ENCODE assay signal across 19 cellular contexts in the genomic region with DNA sequence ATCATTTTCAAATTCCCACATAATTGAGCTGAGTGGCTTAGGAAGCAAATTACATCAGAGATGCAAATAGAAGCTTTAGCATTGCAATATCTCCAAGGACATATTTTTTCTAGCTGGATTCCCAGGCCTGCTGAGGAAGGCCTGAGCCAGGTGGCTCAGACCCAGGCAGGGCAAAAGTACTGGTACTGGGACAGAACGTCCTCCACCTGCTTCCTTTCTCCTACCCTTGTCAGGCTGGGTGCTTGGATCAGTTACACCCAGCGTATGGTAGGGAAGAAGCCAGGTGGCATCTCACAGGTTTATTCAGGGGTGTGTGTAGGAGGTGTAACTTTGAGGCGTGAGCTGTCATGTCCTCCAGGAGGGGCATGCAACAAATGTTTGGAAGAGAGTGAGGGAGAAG. TPM values are rescaled to one million over a fixed set of nuclear protein-coding genes. Genes with fewer than 3 reads are reported as not detected.
DNase-seq lines count a peak whose midpoint lies in the region; ATAC-seq, FAIRE-seq and TF ChIP-seq lines count a peak whose summit lies in the region.
"Had no signal": no experiment of that assay in that cellular context is flagged by ENCODE, and none has a peak within 500 bp of the region (broad histone marks: within the 10 kb centered on the region; RNA-seq: fewer than 3 reads in every experiment).

No MANE protein-coding gene starts in this region.

- no peak for DNase-seq in HepG2 (ENCODE audit: low spot score)
- peak in 1 of 2 donors; percentile 26 for DNase-seq in heart right ventricle
- DNase-seq in neural progenitor cell (ENCODE audit: low spot score), result no peak
- no peak for DNase-seq in activated naive CD4-positive, alpha-beta T cell treated with anti-CD3 and anti-CD28 coated beads, Interleukin-2, amount 50 U/mL, for 72 hours (ENCODE audit: low spot score in 2 of 2)
- no peak for DNase-seq in stimulated activated naive CD4-positive, alpha-beta T cell treated with Interleukin-2 at 50 U/mL for 16 hours (lab: John Stamatoyannopoulos, UW)
- DNase-seq: BE2C; CD4-positive, CD25-positive, alpha-beta regulatory T cell; COR-L47; DMS 273 treated with DMSO at 0.1 percent for 48 hours; DND-41; NCI-H1105; NCI-H1694; NCI-H2081 treated with DMSO at 0.1 percent for 48 hours; NCI-H510A treated with DMSO at 0.1 percent for 48 hours; SIG-M5 had no signal

- peaks cover 2% of the 10 kb centered on the region for H3K27me3 Mint-ChIP-seq in neural progenitor cell (ENCODE audit: insufficient read depth, low read depth)

- H3K27ac ChIP-seq in liver (ENCODE audit: low read depth in 1 of 2, low read length in 2 of 2) (no peak overlapping the region), HepG2 (ENCODE audit: extremely low read length, insufficient read depth, low read length) (no peak overlapping the region), heart right ventricle (peak overlapping the region in 7 of 10 donors; percentile 19 to 61 (median 43)), neural progenitor cell (no peak overlapping the region)

- H4K20me1 ChIP-seq in HepG2 (ENCODE audit: insufficient read depth, low read length) (peaks cover 5% of the 10 kb centered on the region; the same call in 1 of the 2 replicates), neural progenitor cell (ENCODE audit: low read depth) (no peaks in the 10 kb centered on the region)

- in situ Hi-C loops in HepG2 (cut with HindIII; ENCODE audit: extremely low pct_ligation_motif_present, low pct_unique_long_range_greater_than_20kb), result loop anchor here (5.0 kb wide), 1 partner anchor 54 kb away; a partner anchor contains a TSS

- CTCF ChIA-PET in HepG2 (lab: Yijun Ruan, JAX; ENCODE audit: low intra/inter-chr PET ratio, low total read pairs), result no interaction called here

- TF ChIP-seq CTCF in liver (IDR thresholded peaks at IDR 0.05; ENCODE audit: low read depth, low read length, missing input control) (no peak), HepG2 (CRISPR knock-in tag; IDR thresholded peaks at IDR 0.05) (no peak), heart right ventricle (IDR thresholded peaks at IDR 0.05) (no peak), neural progenitor cell (IDR thresholded peaks at IDR 0.05) (no peak)

- 62% methylated on average over 3 of the region's 3 CpGs for WGBS in liver
- WGBS in HepG2 (ENCODE audit: low lambda C conversion rate), result 98% methylated on average over 3 of the region's 3 CpGs
- 62 to 66% methylated on average over 3 of the region's 3 CpGs for WGBS in heart right ventricle, 2 donors

- TF ChIP-seq EP300 in HepG2 (IDR thresholded peaks at IDR 0.05; ENCODE audit: low read depth in 2 of 2, low read length in 2 of 2), result no peak
- TF ChIP-seq EP300 in HepG2 (CRISPR knock-in tag; IDR thresholded peaks at IDR 0.05; ENCODE audit: borderline replicate concordance), result no peak

- H3K9me3 ChIP-seq in liver (ENCODE audit: control insufficient read depth in 4 of 4, low read length in 3 of 4) (no peaks in the 10 kb centered on the region), HepG2 (ENCODE audit: low read length) (peaks cover 6% of the 10 kb centered on the region), heart right ventricle (no peaks in the 10 kb centered on the region), neural progenitor cell (ENCODE audit: low read depth) (no peaks in the 10 kb centered on the region)
- H3K9me3 ChIP-seq: BE2C, HAP-1 had no signal

- BruUV-seq in HepG2 (replicated peaks; lab: Mats Ljungman, UMichigan), result no TSS peak

- no peaks in the 10 kb centered on the region for H3K9me3 Mint-ChIP-seq in neural progenitor cell
- no peaks in the 10 kb centered on the region for H3K9me3 Mint-ChIP-seq in activated naive CD4-positive, alpha-beta T cell treated with anti-CD3 and anti-CD28 coated beads, Interleukin-2, amount 50 U/mL, for 72 hours
- H3K9me3 Mint-ChIP-seq: CD4-positive, CD25-positive, alpha-beta regulatory T cell had no signal

- intact Hi-C loops in HepG2 (cut with micrococcal nuclease; ENCODE audit: unreplicated experiment) (no loop called here), heart right ventricle (cut with DNase I) (loop anchor here in 4 of 10 donors (5.0 to 10.0 kb wide), 4 partner anchors 53 to 223 kb away; a partner anchor contains a TSS)

- H3F3A ChIP-seq in neural progenitor cell (ENCODE audit: low read depth), result peaks cover 15% of the 10 kb centered on the region

- peaks cover 23% of the 10 kb centered on the region for H3K4me1 Mint-ChIP-seq in neural progenitor cell

- no peaks in the 10 kb centered on the region for H3K27me3 ChIP-seq in liver (ENCODE audit: control insufficient read depth in 4 of 4, insufficient read depth in 4 of 4, low read length in 3 of 4)
- no peaks in the 10 kb centered on the region for H3K27me3 ChIP-seq in HepG2 (ENCODE audit: control insufficient read depth in 1 of 2, insufficient read depth in 2 of 2, low read length in 2 of 2)
- H3K27me3 ChIP-seq in heart right ventricle, result no peaks in the 10 kb centered on the region
- H3K27me3 ChIP-seq in neural progenitor cell, result no peaks in the 10 kb centered on the region
- H3K27me3 ChIP-seq: BE2C had no signal

- H3K4me3 ChIP-seq in liver (ENCODE audit: low read depth in 1 of 3, low read length in 3 of 3) (no peak overlapping the region), HepG2 (replicated peaks in 1 of 3; ENCODE audit: insufficient read depth in 1 of 3, low read depth in 2 of 3, low read length in 3 of 3) (no peak overlapping the region), heart right ventricle (no peak overlapping the region), neural progenitor cell (no peak overlapping the region)
- H3K4me3 ChIP-seq: HAP-1 had no signal

- H3K4me3 Mint-ChIP-seq in neural progenitor cell, result no peak overlapping the region

- TF ChIP-seq RAD21 in liver (IDR thresholded peaks at IDR 0.05) (peak in 1 of 2 donors; percentile 6), HepG2 (CRISPR knock-in tag; IDR thresholded peaks at IDR 0.05) (no peak)

- peaks cover 0 to 28% (median 12%) of the 10 kb centered on the region in 4 donors for H3K4me1 ChIP-seq in liver (ENCODE audit: control insufficient read depth in 4 of 4, insufficient read depth in 4 of 4, low read length in 3 of 4)
- peaks cover 30% of the 10 kb centered on the region for H3K4me1 ChIP-seq in HepG2 (ENCODE audit: insufficient read depth, low read length)
- peaks cover 0 to 21% (median 16%) of the 10 kb centered on the region in 9 donors for H3K4me1 ChIP-seq in heart right ventricle
- peaks cover 16% of the 10 kb centered on the region for H3K4me1 ChIP-seq in neural progenitor cell

- no peaks in the 10 kb centered on the region for H3K36me3 ChIP-seq in liver (ENCODE audit: control insufficient read depth in 4 of 4, insufficient read depth in 3 of 4, low read depth in 1 of 4, low read length in 3 of 4)
- H3K36me3 ChIP-seq in HepG2 (replicated peaks in 1 of 2; ENCODE audit: control insufficient read depth in 1 of 2, insufficient read depth in 2 of 2, low read length in 2 of 2), result no peaks in the 10 kb centered on the region; a peak in 1 of 5 replicates
- H3K36me3 ChIP-seq in heart right ventricle, result no peaks in the 10 kb centered on the region
- H3K36me3 ChIP-seq in neural progenitor cell, result no peaks in the 10 kb centered on the region
- H3K36me3 ChIP-seq: HAP-1 had no signal

- ATAC-seq in HepG2 (no peak), heart right ventricle (peak in 3 of 8 donors; percentile 14 to 40 (median 25)), HG03095 (IDR thresholded peaks at IDR 0.05; ENCODE audit: unreplicated experiment) (no peak)
- ATAC-seq in activated naive CD4-positive, alpha-beta T cell treated with anti-CD3 and anti-CD28 coated beads, Interleukin-2, amount 50 U/mL, for 72 hours, result no peak

- peaks cover 3% of the 10 kb centered on the region for H3K36me3 Mint-ChIP-seq in neural progenitor cell
- peaks cover 0 to 7% of the 10 kb centered on the region in 2 donors for H3K36me3 Mint-ChIP-seq in activated naive CD4-positive, alpha-beta T cell treated with anti-CD3 and anti-CD28 coated beads, Interleukin-2, amount 50 U/mL, for 72 hours
- H3K36me3 Mint-ChIP-seq: CD4-positive, CD25-positive, alpha-beta regulatory T cell had no signal

- no peak overlapping the region for H2AFZ ChIP-seq in HepG2 (ENCODE audit: low read length)
- no peak overlapping the region for H2AFZ ChIP-seq in neural progenitor cell (replicated peaks)

- peaks cover 6% of the 10 kb centered on the region for H3K79me2 ChIP-seq in HepG2 (ENCODE audit: insufficient read depth, low read length)
- H3K79me2 ChIP-seq in neural progenitor cell (ENCODE audit: low read depth), result peaks cover 13% of the 10 kb centered on the region

- TF ChIP-seq POLR2A in HepG2 (IDR thresholded peaks at IDR 0.05; ENCODE audit: insufficient read depth in 1 of 2, low read depth in 2 of 2, low read length in 2 of 2), result no peak

- H3K9ac ChIP-seq in liver (ENCODE audit: low read depth in 1 of 2, low read length in 2 of 2), result no peak overlapping the region
- H3K9ac ChIP-seq in HepG2 (ENCODE audit: insufficient read depth, low read depth, low read length), result no peak overlapping the region
- H3K9ac ChIP-seq in neural progenitor cell, result no peak overlapping the region

- FAIRE-seq in HepG2 (lab: Jason Lieb, UNC), result no peak
- FAIRE-seq: G401.6 had no signal

- POLR2A ChIA-PET in HepG2 (lab: Yijun Ruan, JAX), result interaction anchor here (1.0 to 1.6 kb wide), 2 partner anchors 8 to 53 kb away, joined by 4 to 5 read pairs; a partner anchor contains a TSS

- H3K4me2 ChIP-seq in HepG2 (ENCODE audit: low read depth, low read length) (no peak overlapping the region), neural progenitor cell (no peak overlapping the region)

- peak overlapping the region; percentile 30 for H3K27ac Mint-ChIP-seq in neural progenitor cell
- no peak overlapping the region for H3K27ac Mint-ChIP-seq in activated naive CD4-positive, alpha-beta T cell treated with anti-CD3 and anti-CD28 coated beads, Interleukin-2, amount 50 U/mL, for 72 hours
- H3K27ac Mint-ChIP-seq: CD4-positive, CD25-positive, alpha-beta regulatory T cell had no signal

RNA-seq across cellular contexts. Expression of a gene that starts 3.0 kb away (rescaled TPM):
- total RNA-seq in liver (100 to 1,000 TPM in 1 of 2 donors, 10 to 100 TPM in 1; 50.8 to 105 TPM), HepG2 (2016; rRNA removed; fragmentation: Illumina TruSeq; extraction: Trizol) (33.3 and 46.5 TPM in 2 replicates), heart right ventricle (10 to 100 TPM in 9 of 10 donors, 1 to 10 TPM in 1; 8.3 to 20.9 (median 16.8) TPM), neural progenitor cell (ENCODE audit: low replicate concordance) (38.0 and 49.0 TPM in 2 replicates)
- polyA plus RNA-seq in liver (10 to 100 TPM; 30.0 to 38.6 TPM), HepG2 (2011; rRNA removed) (15.6 and 18.2 TPM in 2 replicates), heart right ventricle (1 to 10 TPM; 4.0 to 6.4 TPM)
- total RNA-seq in HepG2 (2016; cell fraction: cytosol; rRNA removed; fragmentation: Illumina TruSeq; extraction: Trizol; ENCODE audit: low read depth), result 6.8 and 8.5 TPM in 2 replicates
- 34.1 and 46.4 TPM in 2 replicates for total RNA-seq in HepG2 (2016; cell fraction: insoluble cytoplasmic fraction; rRNA removed; fragmentation: Illumina TruSeq; extraction: Trizol)
- total RNA-seq in HepG2 (2016; cell fraction: membrane; rRNA removed; fragmentation: Illumina TruSeq; extraction: Trizol), result 25.9 and 26.8 TPM in 2 replicates
- total RNA-seq in HepG2 (2016; cell fraction: nucleus; rRNA removed; fragmentation: Illumina TruSeq; extraction: Trizol), result 25.0 and 33.6 TPM in 2 replicates
- polyA plus RNA-seq in HepG2 (2011; cell fraction: cytosol; rRNA removed), result 10.3 and 15.1 TPM in 2 replicates
- polyA plus RNA-seq in HepG2 (2011; cell fraction: nucleus; rRNA removed), result 4.2 and 6.1 TPM in 2 replicates
- 15.3 and 17.5 TPM in 2 replicates for polyA plus RNA-seq in HepG2 (2012)
- 5.7 and 6.2 TPM in 2 replicates for polyA plus RNA-seq in HepG2 (2016; cell fraction: cytosol; fragmentation: Illumina TruSeq; extraction: Trizol; ENCODE audit: low read depth)
- 43.3 and 44.9 TPM in 2 replicates for polyA plus RNA-seq in HepG2 (2016; cell fraction: insoluble cytoplasmic fraction; fragmentation: Illumina TruSeq; extraction: Trizol; ENCODE audit: low read depth)
- 17.9 and 18.2 TPM in 2 replicates for polyA plus RNA-seq in HepG2 (2016; cell fraction: membrane; fragmentation: Illumina TruSeq; extraction: Trizol; ENCODE audit: low read depth)
- polyA plus RNA-seq in HepG2 (2016; cell fraction: nucleus; fragmentation: Illumina TruSeq; extraction: Trizol; ENCODE audit: insufficient read depth, low read depth), result 22.4 and 26.9 TPM in 2 replicates
- 15.5 and 17.6 TPM in 2 replicates for polyA minus RNA-seq in HepG2 (2011; rRNA and poly(A)+ RNA removed; ENCODE audit: low replicate concordance)
- 15.5 and 15.7 TPM in 2 replicates for polyA minus RNA-seq in HepG2 (2011; cell fraction: cytosol; rRNA and poly(A)+ RNA removed)
- 18.3 and 31.2 TPM in 2 replicates for polyA minus RNA-seq in HepG2 (2011; cell fraction: nucleus; rRNA and poly(A)+ RNA removed)
- 1 to 10 TPM; 4.0 to 4.4 TPM for total RNA-seq in activated naive CD4-positive, alpha-beta T cell treated with anti-CD3 and anti-CD28 coated beads, Interleukin-2, amount 50 U/mL, for 72 hours

RNA-seq across cellular contexts. Expression of a gene that starts 53.3 kb away (rescaled TPM):
- 10 to 100 TPM in 1 of 2 donors, 1 to 10 TPM in 1; 1.3 to 12.9 TPM for total RNA-seq in liver
- polyA plus RNA-seq in liver, result 1 to 10 TPM in 1 of 2 donors, under 1 TPM in 1; 0.91 to 1.3 TPM
- total RNA-seq in HepG2 (2016; rRNA removed; fragmentation: Illumina TruSeq; extraction: Trizol), result 38.6 and 83.9 TPM in 2 replicates
- 21.6 and 26.9 TPM in 2 replicates for total RNA-seq in HepG2 (2016; cell fraction: cytosol; rRNA removed; fragmentation: Illumina TruSeq; extraction: Trizol; ENCODE audit: low read depth)
- total RNA-seq in HepG2 (2016; cell fraction: insoluble cytoplasmic fraction; rRNA removed; fragmentation: Illumina TruSeq; extraction: Trizol), result 33.9 and 79.2 TPM in 2 replicates
- total RNA-seq in HepG2 (2016; cell fraction: membrane; rRNA removed; fragmentation: Illumina TruSeq; extraction: Trizol), result 14.5 and 17.8 TPM in 2 replicates
- 56.9 and 63.7 TPM in 2 replicates for total RNA-seq in HepG2 (2016; cell fraction: nucleus; rRNA removed; fragmentation: Illumina TruSeq; extraction: Trizol)
- polyA plus RNA-seq in HepG2 (2011; rRNA removed), result 1.8 and 3.5 TPM in 2 replicates
- 0.83 and 1.0 TPM in 2 replicates for polyA plus RNA-seq in HepG2 (2011; cell fraction: cytosol; rRNA removed)
- 1.9 and 2.6 TPM in 2 replicates for polyA plus RNA-seq in HepG2 (2011; cell fraction: nucleus; rRNA removed)
- polyA plus RNA-seq in HepG2 (2012), result 4.1 and 9.6 TPM in 2 replicates
- polyA plus RNA-seq in HepG2 (2016; cell fraction: cytosol; fragmentation: Illumina TruSeq; extraction: Trizol; ENCODE audit: low read depth), result 0.58 and 0.72 TPM in 2 replicates
- polyA plus RNA-seq in HepG2 (2016; cell fraction: insoluble cytoplasmic fraction; fragmentation: Illumina TruSeq; extraction: Trizol; ENCODE audit: low read depth), result 32.9 and 35.2 TPM in 2 replicates
- 1.9 and 2.7 TPM in 2 replicates for polyA plus RNA-seq in HepG2 (2016; cell fraction: membrane; fragmentation: Illumina TruSeq; extraction: Trizol; ENCODE audit: low read depth)
- polyA plus RNA-seq in HepG2 (2016; cell fraction: nucleus; fragmentation: Illumina TruSeq; extraction: Trizol; ENCODE audit: insufficient read depth, low read depth), result 29.1 and 31.9 TPM in 2 replicates
- 3.3 and 14.6 TPM in 2 replicates for polyA minus RNA-seq in HepG2 (2011; rRNA and poly(A)+ RNA removed; ENCODE audit: low replicate concordance)
- 4.2 and 4.9 TPM in 2 replicates for polyA minus RNA-seq in HepG2 (2011; cell fraction: cytosol; rRNA and poly(A)+ RNA removed)
- 12.7 and 17.1 TPM in 2 replicates for polyA minus RNA-seq in HepG2 (2011; cell fraction: nucleus; rRNA and poly(A)+ RNA removed)
- 1 to 10 TPM; 1.5 to 8.5 (median 3.2) TPM for total RNA-seq in heart right ventricle
- under 1 TPM; 0.74 to 0.88 TPM for polyA plus RNA-seq in heart right ventricle
- total RNA-seq in neural progenitor cell (ENCODE audit: low replicate concordance), result 44.2 and 71.5 TPM in 2 replicates
- 10 to 100 TPM; 52.7 to 76.1 TPM for total RNA-seq in activated naive CD4-positive, alpha-beta T cell treated with anti-CD3 and anti-CD28 coated beads, Interleukin-2, amount 50 U/mL, for 72 hours

Comparison
In these comparisons a context has a peak if more than half of its experiments do, and no peak if none do; other contexts are left out.
1. H3K27ac ChIP-seq: peak in heart right ventricle (7 of 10); none in liver (0 of 2), HepG2 (single experiment) and neural progenitor cell (single experiment).